Comparison of ENCODE assay signal across 31 cellular contexts in the genomic region with DNA sequence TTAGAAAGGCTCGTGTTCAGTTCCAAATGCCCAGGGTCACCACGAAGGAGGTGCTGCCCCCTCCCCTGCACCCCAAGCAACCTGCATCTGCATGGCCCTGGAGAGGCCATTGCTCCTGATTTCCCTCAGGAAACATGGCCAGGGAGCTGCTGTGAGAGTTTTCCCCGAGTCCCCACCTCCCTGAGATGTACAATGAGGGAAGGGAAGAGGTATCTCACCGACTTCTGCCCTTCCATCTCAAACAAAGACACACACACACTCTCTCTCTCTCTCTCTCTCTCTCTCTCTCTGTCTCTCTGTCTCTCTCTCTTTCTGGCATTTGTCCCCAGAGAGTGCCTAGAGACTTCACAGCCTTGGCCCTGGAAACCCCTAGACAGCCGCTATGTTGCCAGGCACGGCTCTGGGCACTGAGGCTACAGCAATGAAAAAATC.
DNase-seq lines count a peak whose midpoint lies in the region; ATAC-seq, FAIRE-seq and TF ChIP-seq lines count a peak whose summit lies in the region.
"Had no signal": no experiment of that assay in that cellular context is flagged by ENCODE, and none has a peak within 500 bp of the region (broad histone marks: within the 10 kb centered on the region; RNA-seq: fewer than 3 reads in every experiment).

No MANE protein-coding gene starts in this region.

- H3K4me1 ChIP-seq in K562 (replicated peaks in 1 of 2; ENCODE audit: control insufficient read depth in 2 of 2, insufficient read depth in 2 of 2, low read length in 2 of 2) (peaks cover 14 to 22% of the 10 kb centered on the region in 2 experiments), right cardiac atrium (ENCODE audit: control insufficient read depth, insufficient read depth, low read length) (no peaks in the 10 kb centered on the region), smooth muscle cell (ENCODE audit: low read depth) (peaks cover 28% of the 10 kb centered on the region)

- H3K4me2 ChIP-seq in K562 (ENCODE audit: insufficient read depth, low read length) (no peak overlapping the region), smooth muscle cell (no peak overlapping the region)
- H3K4me2 ChIP-seq: hepatocyte, KMS-11 had no signal

- H3K9me1 ChIP-seq in K562 (ENCODE audit: control insufficient read depth, insufficient read depth, low read length): no peaks in the 10 kb centered on the region

- H3K27me3 ChIP-seq in K562 (ENCODE audit: control insufficient read depth in 2 of 2, insufficient read depth in 2 of 2, low read length in 2 of 2): no peaks in the 10 kb centered on the region
- no peaks in the 10 kb centered on the region for H3K27me3 ChIP-seq in right cardiac atrium (ENCODE audit: control insufficient read depth, insufficient read depth)
- no peaks in the 10 kb centered on the region for H3K27me3 ChIP-seq in smooth muscle cell (ENCODE audit: low read depth)
- H3K27me3 ChIP-seq: BE2C had no signal

- POLR2A ChIA-PET in K562 (lab: Yijun Ruan, JAX): interaction anchor here (1.8 kb wide), 1 partner anchor 25 kb away, joined by 5 read pairs; no protein-coding TSS in a partner anchor

- BruUV-seq in K562 (replicated peaks; lab: Mats Ljungman, UMichigan): no TSS peak

- no peaks in the 10 kb centered on the region for H3K36me3 ChIP-seq in K562 (ENCODE audit: control insufficient read depth, insufficient read depth, low read length)
- no peaks in the 10 kb centered on the region for H3K36me3 ChIP-seq in smooth muscle cell (ENCODE audit: low read depth)
- H3K36me3 ChIP-seq: BE2C, esophagus muscularis mucosa, neutrophil, tibial artery had no signal

- H3K4me1 Mint-ChIP-seq in activated naive CD4-positive, alpha-beta T cell treated with anti-CD3 and anti-CD28 coated beads, Interleukin-2, amount 50 U/mL, for 24 hours: no peaks in the 10 kb centered on the region

- CTCF ChIA-PET in K562 (lab: Yijun Ruan, JAX; ENCODE audit: low intra/inter-chr PET ratio): no interaction called here

- TF ChIP-seq EP300 in K562 (IDR thresholded peaks at IDR 0.05; ENCODE audit: low read length): no peak

- intact Hi-C loops in K562 (cut with micrococcal nuclease) (loop anchor here (5.0 kb wide), 1 partner anchor 50 kb away; no protein-coding TSS in a partner anchor), right cardiac atrium (cut with DNase I) (loop anchor here (5.0 to 10.0 kb wide), 4 partner anchors 55 to 235 kb away; partner anchors contain the start of gene VEGFA (in 1 of the 4))

- 0 out of 2 replicates have a peak overlapping the region, but pooled peaks have one; percentile 15 for H2AFZ ChIP-seq in K562 (ENCODE audit: low read depth, low read length)
- no peak overlapping the region for H2AFZ ChIP-seq in smooth muscle cell (ENCODE audit: low read depth)
- H2AFZ ChIP-seq: hepatocyte had no signal

- TF ChIP-seq POLR2A in K562 (conservative IDR thresholded peaks at IDR 0.05): no peak

- H4K20me1 ChIP-seq in K562 (replicated peaks; ENCODE audit: control insufficient read depth, insufficient read depth, low read length) (no peaks in the 10 kb centered on the region), smooth muscle cell (ENCODE audit: low read depth) (no peaks in the 10 kb centered on the region)

- in situ Hi-C loops in K562 (cut with MboI): no loop called here

- H3K9me3 ChIP-seq in K562 (replicated peaks; ENCODE audit: control insufficient read depth, insufficient read depth, low read depth, low read length) (no peaks in the 10 kb centered on the region), right cardiac atrium (ENCODE audit: control insufficient read depth, low read length) (no peaks in the 10 kb centered on the region), smooth muscle cell (replicated peaks; ENCODE audit: low read depth) (no peaks in the 10 kb centered on the region)
- H3K9me3 ChIP-seq: BE2C, esophagus muscularis mucosa, neutrophil, tibial artery had no signal

- DNase-seq in activated naive CD4-positive, alpha-beta T cell treated with anti-CD3 and anti-CD28 coated beads, Interleukin-2, amount 50 U/mL, for 72 hours (ENCODE audit: low spot score in 2 of 2): no peak
- DNase-seq in K562 (ENCODE audit: extremely low read depth in 1 of 4, low spot score in 3 of 4) (no peak), right cardiac atrium (no peak), smooth muscle cell (lab: John Stamatoyannopoulos, UW; ENCODE audit: unreplicated experiment) (no peak), NCI-H446 (lab: John Stamatoyannopoulos, UW) (no peak)
- no peak for DNase-seq in activated CD4-positive, alpha-beta T cell treated with anti-CD3 and anti-CD28 coated beads for 48 hours
- DNase-seq: activated CD4-positive, alpha-beta T cell treated with anti-CD3 and anti-CD28 coated beads for 36 hours; activated T-cell treated with anti-CD3 and anti-CD28 coated beads, Interleukin-2, amount 50 U/mL, for 4 hours; anterior cingulate cortex; BE2C; caudate nucleus; DMS53; foreskin keratinocyte; GDM1; left colon; mesendoderm; NCI-H1417 treated with DMSO at 0.1 percent for 48 hours; NCI-H2081; NCI-H2227 treated with DMSO at 0.1 percent for 48 hours; stimulated activated CD4-positive, alpha-beta T cell treated with anti-CD3 and anti-CD28 coated beads, Interleukin-2, amount 100 ng/mL, for 24 hours; T-helper 17 cell had no signal

- H3K79me2 ChIP-seq in K562 (ENCODE audit: control insufficient read depth, insufficient read depth, low read length) (no peaks in the 10 kb centered on the region), smooth muscle cell (ENCODE audit: low read depth) (no peaks in the 10 kb centered on the region)
- H3K79me2 ChIP-seq: hepatocyte had no signal

- no peak for ATAC-seq in activated naive CD4-positive, alpha-beta T cell treated with anti-CD3 and anti-CD28 coated beads, Interleukin-2, amount 50 U/mL, for 72 hours
- ATAC-seq in K562: no peak
- ATAC-seq in right cardiac atrium: no peak
- ATAC-seq in HG03354 (IDR thresholded peaks at IDR 0.05; ENCODE audit: poor library complexity, severe bottlenecking, unreplicated experiment): no peak
- ATAC-seq: activated CD4-positive, alpha-beta T cell treated with anti-CD3 and anti-CD28 coated beads for 36 hours; activated T-cell treated with anti-CD3 and anti-CD28 coated beads, Interleukin-2, amount 50 U/mL, for 4 hours; foreskin keratinocyte; left colon; T-helper 17 cell had no signal

- H3K4me3 ChIP-seq in K562: no peak overlapping the region
- no peak overlapping the region for H3K4me3 ChIP-seq in right cardiac atrium (ENCODE audit: low read length)
- H3K4me3 ChIP-seq in smooth muscle cell: no peak overlapping the region
- H3K4me3 ChIP-seq: esophagus muscularis mucosa, hepatocyte, tibial artery had no signal

- H3K36me3 Mint-ChIP-seq in activated naive CD4-positive, alpha-beta T cell treated with anti-CD3 and anti-CD28 coated beads, Interleukin-2, amount 50 U/mL, for 24 hours: no peaks in the 10 kb centered on the region
- H3K36me3 Mint-ChIP-seq in activated naive CD4-positive, alpha-beta T cell treated with anti-CD3 and anti-CD28 coated beads, Interleukin-2, amount 50 U/mL, for 72 hours: no peaks in the 10 kb centered on the region
- H3K36me3 Mint-ChIP-seq: activated naive CD8-positive, alpha-beta T cell had no signal

- no peaks in the 10 kb centered on the region for H3K9me3 Mint-ChIP-seq in activated naive CD4-positive, alpha-beta T cell treated with anti-CD3 and anti-CD28 coated beads, Interleukin-2, amount 50 U/mL, for 24 hours
- H3K9me3 Mint-ChIP-seq in activated naive CD4-positive, alpha-beta T cell treated with anti-CD3 and anti-CD28 coated beads, Interleukin-2, amount 50 U/mL, for 72 hours: no peaks in the 10 kb centered on the region
- H3K9me3 Mint-ChIP-seq: activated T-cell treated with anti-CD3 and anti-CD28 coated beads, Interleukin-2, amount 50 U/mL, for 4 hours had no signal

- peaks cover 9% of the 10 kb centered on the region for H3F3A ChIP-seq in smooth muscle cell (ENCODE audit: low read depth)

- FAIRE-seq in K562 (lab: Jason Lieb, UNC): no peak
- FAIRE-seq: H54, HTR-8/SVneo had no signal

- TF ChIP-seq CTCF in K562 (IDR thresholded peaks at IDR 0.05 in 2 of 3, conservative IDR thresholded peaks at IDR 0.05 in 1 of 3; ENCODE audit: insufficient read depth in 2 of 3, low read depth in 1 of 3, low read length in 3 of 3): no peak
- TF ChIP-seq CTCF in smooth muscle cell (IDR thresholded peaks at IDR 0.05; ENCODE audit: borderline replicate concordance, insufficient read depth, poor library complexity, severe bottlenecking): no peak

- 41% methylated on average over 6 of the region's 6 CpGs for WGBS in K562 (ENCODE audit: insufficient coverage, low coverage, missing lambda C conversion rate)
- 76% methylated on average over 6 of the region's 6 CpGs for WGBS in right cardiac atrium
- WGBS in smooth muscle cell (ENCODE audit: low lambda C conversion rate): 63% methylated on average over 6 of the region's 6 CpGs

- no peak overlapping the region for H3K27ac ChIP-seq in K562 (ENCODE audit: extremely low read depth, low read depth, low read length)
- peak overlapping the region; percentile 80 for H3K27ac ChIP-seq in right cardiac atrium (ENCODE audit: low read length)
- H3K27ac ChIP-seq in smooth muscle cell (ENCODE audit: low read depth): peak overlapping the region; percentile 8
- H3K27ac ChIP-seq: foreskin keratinocyte, hepatocyte, KMS-11, neutrophil, tibial artery had no signal

- H3K27ac Mint-ChIP-seq in activated naive CD4-positive, alpha-beta T cell treated with anti-CD3 and anti-CD28 coated beads, Interleukin-2, amount 50 U/mL, for 24 hours: peak overlapping the region; percentile 14
- H3K27ac Mint-ChIP-seq in activated naive CD4-positive, alpha-beta T cell treated with anti-CD3 and anti-CD28 coated beads, Interleukin-2, amount 50 U/mL, for 72 hours: no peak overlapping the region
- H3K27ac Mint-ChIP-seq: activated CD4-positive, alpha-beta T cell treated with anti-CD3 and anti-CD28 coated beads for 36 hours; activated naive CD8-positive, alpha-beta T cell; T-helper 17 cell had no signal

- TF ChIP-seq RAD21 in K562 (CRISPR knock-in tag; conservative IDR thresholded peaks at IDR 0.05 in 1 of 2, IDR thresholded peaks at IDR 0.05 in 1 of 2): no peak

- no peak overlapping the region for H3K4me3 Mint-ChIP-seq in activated naive CD4-positive, alpha-beta T cell treated with anti-CD3 and anti-CD28 coated beads, Interleukin-2, amount 50 U/mL, for 24 hours
- H3K4me3 Mint-ChIP-seq: activated CD4-positive, alpha-beta T cell treated with anti-CD3 and anti-CD28 coated beads for 36 hours; activated naive CD8-positive, alpha-beta T cell; activated T-cell treated with anti-CD3 and anti-CD28 coated beads, Interleukin-2, amount 50 U/mL, for 4 hours; T-helper 17 cell had no signal

- H3K27me3 Mint-ChIP-seq in activated naive CD4-positive, alpha-beta T cell treated with anti-CD3 and anti-CD28 coated beads, Interleukin-2, amount 50 U/mL, for 24 hours: peaks cover 15% of the 10 kb centered on the region

- H3K9ac ChIP-seq in K562 (ENCODE audit: insufficient read depth in 1 of 2, low read depth in 2 of 2, low read length in 2 of 2) (no peak overlapping the region), smooth muscle cell (ENCODE audit: low read depth) (no peak overlapping the region)
- H3K9ac ChIP-seq: KMS-11 had no signal

TF ChIP-seq in K562, 482 proteins besides CTCF, POLR2A, EP300 and RAD21 (continues in another document):
- no peak for TF ChIP-seq ZNF324 (CRISPR knock-in tag; IDR thresholded peaks at IDR 0.05)
